In genomic region chr1:22636927-22637326, GRCh38 we compare ENCODE assay signal across 15 cellular contexts. TPM values are rescaled to one million over a fixed set of nuclear protein-coding genes. Genes with fewer than 3 reads are reported as not detected.
DNase-seq lines count a peak whose midpoint lies in the region; ATAC-seq, FAIRE-seq and TF ChIP-seq lines count a peak whose summit lies in the region.
"Had no signal": no experiment of that assay in that cellular context is flagged by ENCODE, and none has a peak within 500 bp of the region (broad histone marks: within the 10 kb centered on the region; RNA-seq: fewer than 3 reads in every experiment).

No MANE protein-coding gene starts in this region.

- H3K4me1 ChIP-seq in duodenal mucosa (ENCODE audit: control insufficient read depth in 1 of 2, insufficient read depth in 2 of 2, low read length in 2 of 2) (peaks cover 0 to 3% of the 10 kb centered on the region in 2 donors), stomach (peaks cover 0 to 4% (median 3%) of the 10 kb centered on the region in 4 donors)

- H3K9me3 ChIP-seq in duodenal mucosa (ENCODE audit: control insufficient read depth in 1 of 2, low read length in 2 of 2) (no peaks in the 10 kb centered on the region), stomach (no peaks in the 10 kb centered on the region)

- H3K27me3 ChIP-seq in duodenal mucosa (ENCODE audit: control insufficient read depth in 1 of 2, insufficient read depth in 2 of 2, low read length in 2 of 2) (peaks cover 0 to 4% of the 10 kb centered on the region in 2 donors), stomach (peaks cover 0 to 62% (median 0%) of the 10 kb centered on the region in 3 donors)

- no peak for TF ChIP-seq POLR2A in stomach (IDR thresholded peaks at IDR 0.05)

- intact Hi-C loops in stomach (cut with DNase I; ENCODE audit: low total_unique reads) = no loop called here

- WGBS in stomach, 5 donors = 33 to 73% (median 47%) methylated on average over 6 of the region's 6 CpGs

- ATAC-seq in GM18858 (IDR thresholded peaks at IDR 0.05; ENCODE audit: unreplicated experiment) = no peak
- no peak for ATAC-seq in HG02798 (IDR thresholded peaks at IDR 0.05; ENCODE audit: poor library complexity, unreplicated experiment)
- ATAC-seq: activated CD8-positive, alpha-beta T cell treated with anti-CD3 and anti-CD28 coated beads for 36 hours had no signal

- H3K4me3 ChIP-seq in duodenal mucosa (ENCODE audit: low read depth in 1 of 2, low read length in 2 of 2) (peak overlapping the region; percentile 30 to 51), stomach (peak overlapping the region in 3 of 4 donors; percentile 15 to 31 (median 24))

- FAIRE-seq in urothelium cell line (lab: Jason Lieb, UNC) = no peak

- H3K27ac ChIP-seq in duodenal mucosa (ENCODE audit: low read depth, low read length) (no peak overlapping the region), stomach (peak overlapping the region in 2 of 5 donors; percentile 1 to 36)
- H3K27ac ChIP-seq: HL-60 had no signal

- no peak for TF ChIP-seq EP300 in stomach (IDR thresholded peaks at IDR 0.05)

- DNase-seq in NCI-H82 (lab: John Stamatoyannopoulos, UW) (peak; percentile 39), NCI-H82 treated with DMSO at 0.1 percent for 48 hours (lab: John Stamatoyannopoulos, UW; ENCODE audit: unreplicated experiment) (no peak), NCI-H2081 treated with DMSO at 0.1 percent for 48 hours (lab: John Stamatoyannopoulos, UW) (peak; percentile 27), stomach (no peak), urothelium cell line (ENCODE audit: low spot score) (no peak)
- DNase-seq: activated CD8-positive, alpha-beta T cell treated with anti-CD3 and anti-CD28 coated beads for 36 hours; natural killer cell; NCI-H1694 treated with DMSO at 0.1 percent for 48 hours; stimulated activated naive B cell treated with anti-CD40 and anti-IgM and Interleukin-4, amounts not matched to agents 10 μg/mL and 1 μg/mL and 100 μg/mL, for 72 hours had no signal

- peak overlapping the region in 1 of 2 donors; percentile 6 for H3K9ac ChIP-seq in duodenal mucosa (ENCODE audit: low read depth in 1 of 2, low read length in 2 of 2)

- no peaks in the 10 kb centered on the region for H3K36me3 ChIP-seq in duodenal mucosa (ENCODE audit: control insufficient read depth in 1 of 2, insufficient read depth in 2 of 2, low read length in 2 of 2)
- no peaks in the 10 kb centered on the region for H3K36me3 ChIP-seq in stomach

- TF ChIP-seq CTCF in stomach (IDR thresholded peaks at IDR 0.05) = no peak

RNA-seq across cellular contexts. Expression of gene C1QA, which starts 0.5 kb away (rescaled TPM):
- total RNA-seq in stomach = 100 to 1,000 TPM in 2 of 5 donors, 10 to 100 TPM in 2, 1 to 10 TPM in 1; 2.9 to 127 (median 60.4) TPM
- polyA plus RNA-seq in stomach = 100 to 1,000 TPM in 1 of 3 donors, 10 to 100 TPM in 2; 62.7 to 109 (median 85.5) TPM
- total RNA-seq: activated CD8-positive, alpha-beta T cell treated with anti-CD3 and anti-CD28 coated beads for 36 hours; activated T-helper 2 cell treated with anti-CD3 and anti-CD28 coated beads, Interferon-gamma antibody, Interleukin-2, Interleukin-4, amounts not matched to agents 10 μg/mL and 5 μg/mL and 100 μg/mL, durations not matched to agents 14 hours and 24 hours and 36 hours; dermis microvascular lymphatic vessel endothelial cell had no signal

RNA-seq across cellular contexts. Expression of gene C1QC, which starts 6.5 kb away (rescaled TPM):
- 100 to 1,000 TPM in 2 of 5 donors, 10 to 100 TPM in 3; 42.3 to 181 (median 71.0) TPM for total RNA-seq in stomach
- 10 to 100 TPM; 27.8 to 86.9 (median 50.1) TPM for polyA plus RNA-seq in stomach
- total RNA-seq: activated CD8-positive, alpha-beta T cell treated with anti-CD3 and anti-CD28 coated beads for 36 hours; activated T-helper 2 cell treated with anti-CD3 and anti-CD28 coated beads, Interferon-gamma antibody, Interleukin-2, Interleukin-4, amounts not matched to agents 10 μg/mL and 5 μg/mL and 100 μg/mL, durations not matched to agents 14 hours and 24 hours and 36 hours; dermis microvascular lymphatic vessel endothelial cell had no signal

RNA-seq across cellular contexts. Expression of gene C1QB, which starts 16.1 kb away (rescaled TPM):
- total RNA-seq in stomach = 100 to 1,000 TPM in 2 of 5 donors, 10 to 100 TPM in 3; 57.8 to 223 (median 74.4) TPM
- polyA plus RNA-seq in stomach = 100 to 1,000 TPM in 1 of 3 donors, 10 to 100 TPM in 2; 49.8 to 128 (median 88.0) TPM
- total RNA-seq: activated CD8-positive, alpha-beta T cell treated with anti-CD3 and anti-CD28 coated beads for 36 hours; activated T-helper 2 cell treated with anti-CD3 and anti-CD28 coated beads, Interferon-gamma antibody, Interleukin-2, Interleukin-4, amounts not matched to agents 10 μg/mL and 5 μg/mL and 100 μg/mL, durations not matched to agents 14 hours and 24 hours and 36 hours; dermis microvascular lymphatic vessel endothelial cell had no signal

Comparison
In these comparisons a context has a peak if more than half of its experiments do, and no peak if none do; other contexts are left out.
1. DNase-seq: peak in NCI-H82 (single experiment) and NCI-H2081 treated with DMSO at 0.1 percent for 48 hours (single experiment); none in NCI-H82 treated with DMSO at 0.1 percent for 48 hours (single experiment), stomach (single experiment) and urothelium cell line (single experiment).